8 cellular contexts compared by ENCODE assay signal in genomic region chr5:140400730-140401361, GRCh38. TPM values are rescaled to one million over a fixed set of nuclear protein-coding genes. Genes with fewer than 3 reads are reported as not detected.
A peak's percentile ranks its signal among the peaks of the same experiment; 100 is the strongest.
DNase-seq lines count a peak whose midpoint lies in the region; ATAC-seq and TF ChIP-seq lines count a peak whose summit lies in the region.

No MANE protein-coding gene starts in this region.

- no peak for TF ChIP-seq CTCF in upper lobe of right lung (IDR thresholded peaks at IDR 0.05)

- H3K4me3 ChIP-seq in upper lobe of right lung, result peak overlapping the region; percentile 75

- H3K27ac ChIP-seq in upper lobe of right lung, result peak overlapping the region; percentile 87

- intact Hi-C loops in left ventricle myocardium superior (cut with micrococcal nuclease) (no loop called here), posterior vena cava (cut with DNase I) (no loop called here), upper lobe of right lung (cut with DNase I) (no loop called here)

- no peaks in the 10 kb centered on the region for H3K27me3 ChIP-seq in upper lobe of right lung

- peak; percentile 72 for ATAC-seq in GM18498 (IDR thresholded peaks at IDR 0.05; ENCODE audit: unreplicated experiment)
- ATAC-seq in HG02884 (IDR thresholded peaks at IDR 0.05; ENCODE audit: unreplicated experiment), result peak; percentile 60
- ATAC-seq in left ventricle myocardium superior, result peak; percentile 86
- peak; percentile 85 for ATAC-seq in upper lobe of right lung

- H3K9me3 ChIP-seq in upper lobe of right lung, result no peaks in the 10 kb centered on the region

- H3K4me1 ChIP-seq in upper lobe of right lung, result peaks cover 31% of the 10 kb centered on the region

- H3K36me3 ChIP-seq in upper lobe of right lung, result peaks cover 3% of the 10 kb centered on the region

- DNase-seq in NCI-H146 treated with DMSO at 0.1 percent for 48 hours (lab: John Stamatoyannopoulos, UW; ENCODE audit: unreplicated experiment) (peak; percentile 85), T-helper 1 cell (peak; percentile 66 to 95 (median 78)), amniotic stem cell (lab: John Stamatoyannopoulos, UW) (peak; percentile 93), left ventricle myocardium superior (peak; percentile 92), posterior vena cava (ENCODE audit: low spot score) (peak; percentile 96), upper lobe of right lung (peak; percentile 93)

RNA-seq across cellular contexts. Expression of gene ANKHD1, which starts 0.8 kb away (rescaled TPM):
- total RNA-seq in left ventricle myocardium superior (66.1 TPM), posterior vena cava (10 to 100 TPM; 90.8 to 93.2 TPM), upper lobe of right lung (120 TPM)

RNA-seq across cellular contexts. Expression of gene SLC4A9, which starts 40.9 kb away (rescaled TPM):
- total RNA-seq in left ventricle myocardium superior (not detected), posterior vena cava (not detected), upper lobe of right lung (0.23 TPM)

RNA-seq across cellular contexts. Expression of gene HBEGF, which starts 54.4 kb away (rescaled TPM):
- total RNA-seq in left ventricle myocardium superior, result 21.9 TPM
- total RNA-seq in posterior vena cava, result 1 to 10 TPM; 6.9 to 9.5 TPM
- 44.3 TPM for total RNA-seq in upper lobe of right lung

Comparison
In these comparisons a context has a peak if more than half of its experiments do, and no peak if none do; other contexts are left out.
1. Peak in every context shown above with its lines: DNase-seq, ATAC-seq, H3K4me3 ChIP-seq and H3K27ac ChIP-seq.